ENCODE assay signal across 10 cellular contexts in genomic region chr17:33751702-33752065, GRCh38.
DNase-seq lines count a peak whose midpoint lies in the region; ATAC-seq and TF ChIP-seq lines count a peak whose summit lies in the region.
"Had no signal": no experiment of that assay in that cellular context is flagged by ENCODE, and none has a peak within 500 bp of the region (broad histone marks: within the 10 kb centered on the region; RNA-seq: fewer than 3 reads in every experiment).

No MANE protein-coding gene starts in this region.

- H2AFZ ChIP-seq in HCT116 (ENCODE audit: low read depth, low read length, poor library complexity, severe bottlenecking) (no peak overlapping the region), mesenchymal stem cell (ENCODE audit: low read depth, low read length) (no peak overlapping the region)

- no peak for TF ChIP-seq POLR2A in HCT116 (IDR thresholded peaks at IDR 0.05; ENCODE audit: borderline replicate concordance, extremely low read depth, insufficient read depth, insufficient read length)

- no peak overlapping the region for H2BK15ac ChIP-seq in mesenchymal stem cell (ENCODE audit: low read depth, poor library complexity, severe bottlenecking)

- H3K4me2 ChIP-seq in HCT116 (ENCODE audit: low read length): peak overlapping the region; percentile 49
- H3K4me2 ChIP-seq in mesenchymal stem cell (ENCODE audit: low read length, poor library complexity, severe bottlenecking): no peak overlapping the region

- DNase-seq in AG10803 (ENCODE audit: low read depth) (no peak), HCT116 (ENCODE audit: low read depth, low spot score) (no peak), adipocyte (ENCODE audit: low read depth) (peak; percentile 0), mesenchymal stem cell (no peak), NCI-H187 (lab: John Stamatoyannopoulos, UW) (no peak)
- DNase-seq: GF-D8 had no signal

- H4K91ac ChIP-seq in mesenchymal stem cell (ENCODE audit: low read length): no peak overlapping the region

- BruUV-seq in HCT116 (replicated peaks; lab: Mats Ljungman, UMichigan): no TSS peak

- H4K20me1 ChIP-seq in HCT116 (ENCODE audit: insufficient read depth): no peaks in the 10 kb centered on the region

- H3K9ac ChIP-seq in HCT116 (ENCODE audit: low read length) (no peak overlapping the region), adipocyte (ENCODE audit: low read length) (no peak overlapping the region), mesenchymal stem cell (ENCODE audit: low read length) (peak overlapping the region; percentile 79)

- WGBS in mesenchymal stem cell: 21% methylated on average over 4 of the region's 5 CpGs

- H3K36me3 ChIP-seq in HCT116 (ENCODE audit: control insufficient read depth in 1 of 2, insufficient read depth in 2 of 2, low read length in 2 of 2) (no peaks in the 10 kb centered on the region), adipocyte (ENCODE audit: control insufficient read depth, insufficient read depth, low read length, severe bottlenecking) (no peaks in the 10 kb centered on the region), mesenchymal stem cell (ENCODE audit: control insufficient read depth in 1 of 2, insufficient read depth in 2 of 2, low read depth in 1 of 2, low read length in 2 of 2) (no peaks in the 10 kb centered on the region)

- H2AK5ac ChIP-seq in mesenchymal stem cell (ENCODE audit: low read length, severe bottlenecking): no peak overlapping the region

- H3K14ac ChIP-seq in mesenchymal stem cell (ENCODE audit: low read length in 2 of 2): no peak overlapping the region

- H2BK12ac ChIP-seq in mesenchymal stem cell (ENCODE audit: low read length in 2 of 2): no peak overlapping the region

- no peak overlapping the region for H3K18ac ChIP-seq in mesenchymal stem cell (ENCODE audit: low read depth in 1 of 2, low read length in 2 of 2)

- POLR2A ChIA-PET in HCT116 (lab: Charles Lee): no interaction called here

- TF ChIP-seq CTCF in AG10803 (conservative IDR thresholded peaks at IDR 0.05; ENCODE audit: low read length) (no peak), HCT116 (IDR thresholded peaks at IDR 0.05 in 2 of 3, conservative IDR thresholded peaks at IDR 0.05 in 1 of 3; ENCODE audit: borderline replicate concordance in 1 of 3, insufficient read depth in 1 of 3, low read depth in 2 of 3, low read length in 2 of 3) (no peak)

- H3K27ac ChIP-seq in HCT116 (ENCODE audit: low read depth, low read length) (no peak overlapping the region), mesenchymal stem cell (ENCODE audit: low read length, poor library complexity, severe bottlenecking) (no peak overlapping the region)
- H3K27ac ChIP-seq: PC-9 had no signal

- peak overlapping the region; percentile 0 for H3K4me3 ChIP-seq in AG10803 (ENCODE audit: low read length)
- no peak overlapping the region for H3K4me3 ChIP-seq in HCT116 (replicated peaks in 1 of 2; ENCODE audit: low read depth in 1 of 2, low read length in 2 of 2)
- peak overlapping the region; percentile 63 for H3K4me3 ChIP-seq in adipocyte (ENCODE audit: low read length)
- peak overlapping the region in 1 of 2 experiments; percentile 69 for H3K4me3 ChIP-seq in mesenchymal stem cell (ENCODE audit: insufficient read depth in 1 of 2, low read depth in 1 of 2, low read length in 2 of 2)
- H3K4me3 ChIP-seq: PC-9 had no signal

- no peaks in the 10 kb centered on the region for H3K9me3 ChIP-seq in HCT116 (ENCODE audit: control insufficient read depth in 1 of 2, insufficient read depth in 1 of 2, low read depth in 1 of 2, low read length in 2 of 2)
- H3K9me3 ChIP-seq in adipocyte (ENCODE audit: control insufficient read depth, low read length): peaks cover 2% of the 10 kb centered on the region
- peaks cover 5% of the 10 kb centered on the region for H3K9me3 ChIP-seq in mesenchymal stem cell (ENCODE audit: control insufficient read depth, low read length)

- H3K9me2 ChIP-seq in HCT116 (ENCODE audit: insufficient read depth): no peaks in the 10 kb centered on the region

- no peaks in the 10 kb centered on the region for H3K79me2 ChIP-seq in HCT116 (ENCODE audit: insufficient read depth, low read length)

- RAD21 ChIA-PET in HCT116 (lab: Charles Lee; ENCODE audit: low non-redundant PET in 1 of 2, low total read pairs in 2 of 2, uncharacterized antibody in 2 of 2, unreplicated experiment in 2 of 2): no interaction called here

- H3K27me3 ChIP-seq in HCT116 (ENCODE audit: insufficient read depth, low read length) (no peaks in the 10 kb centered on the region), adipocyte (replicated peaks; ENCODE audit: control insufficient read depth, insufficient read depth, low read length) (peaks cover 43% of the 10 kb centered on the region), mesenchymal stem cell (ENCODE audit: control insufficient read depth in 1 of 2, insufficient read depth in 1 of 2, low read length in 2 of 2) (peaks cover 0 to 41% of the 10 kb centered on the region in 2 experiments)

- H3K4me1 ChIP-seq in HCT116 (ENCODE audit: control insufficient read depth in 1 of 2, insufficient read depth in 2 of 2, low read length in 2 of 2): no peaks in the 10 kb centered on the region
- no peaks in the 10 kb centered on the region for H3K4me1 ChIP-seq in adipocyte (ENCODE audit: control insufficient read depth, insufficient read depth, low read length)
- no peaks in the 10 kb centered on the region for H3K4me1 ChIP-seq in mesenchymal stem cell (ENCODE audit: control insufficient read depth, insufficient read depth, low read depth, low read length)

- H3K4ac ChIP-seq in mesenchymal stem cell (ENCODE audit: low read depth in 1 of 2, low read length in 2 of 2): no peak overlapping the region

- H3K79me1 ChIP-seq in mesenchymal stem cell (replicated peaks; ENCODE audit: low read length, poor library complexity, severe bottlenecking): no peaks in the 10 kb centered on the region

- TF ChIP-seq RAD21 in HCT116 (IDR thresholded peaks at IDR 0.05; ENCODE audit: low read depth): no peak

- no peak overlapping the region for H2BK5ac ChIP-seq in mesenchymal stem cell (ENCODE audit: low read depth, low read length, poor library complexity, severe bottlenecking)

- H4K8ac ChIP-seq in mesenchymal stem cell (ENCODE audit: low read length): no peak overlapping the region

- CTCF ChIA-PET in HCT116 (lab: Charles Lee): interaction anchor here (1.0 to 1.2 kb wide), 3 partner anchors 610 to 1290 kb away, joined by 3 to 5 read pairs (median 4); no protein-coding TSS in a partner anchor

- H3K23ac ChIP-seq in mesenchymal stem cell (ENCODE audit: low read length in 2 of 2): no peak overlapping the region

- ATAC-seq in HCT116 (no peak), HG03045 (IDR thresholded peaks at IDR 0.05; ENCODE audit: unreplicated experiment) (no peak), GM18858 (IDR thresholded peaks at IDR 0.05; ENCODE audit: unreplicated experiment) (no peak), GM19351 (IDR thresholded peaks at IDR 0.05; ENCODE audit: unreplicated experiment) (no peak)

- intact Hi-C loops in HCT116 (cut with micrococcal nuclease): loop anchor here (10.0 kb wide), 2 partner anchors 707 to 967 kb away; no protein-coding TSS in a partner anchor

- no peak overlapping the region for H2BK120ac ChIP-seq in mesenchymal stem cell (ENCODE audit: low read depth, low read length)

TF ChIP-seq in HCT116, 20 proteins besides CTCF, POLR2A, EP300 and RAD21 (continues in another document):
- no peak for TF ChIP-seq SP1 (IDR thresholded peaks at IDR 0.05; ENCODE audit: low read depth)
- no peak for TF ChIP-seq EZH2 (IDR thresholded peaks at IDR 0.05)
- no peak for TF ChIP-seq CEBPB (IDR thresholded peaks at IDR 0.05; ENCODE audit: low read depth)
- TF ChIP-seq ZNF274 (IDR thresholded peaks at IDR 0.05; ENCODE audit: low read depth, low read length): no peak
- no peak for TF ChIP-seq ZBTB33 (IDR thresholded peaks at IDR 0.05; ENCODE audit: extremely low read depth, insufficient replicate concordance, low read length)
- no peak for TF ChIP-seq ELF1 (IDR thresholded peaks at IDR 0.05; ENCODE audit: borderline replicate concordance, low read depth)
- no peak for TF ChIP-seq CBX3 (IDR thresholded peaks at IDR 0.05; ENCODE audit: low read depth)
- no peak for TF ChIP-seq EZH2phosphoT487 (IDR thresholded peaks at IDR 0.05; ENCODE audit: borderline replicate concordance)
- no peak for TF ChIP-seq ZFX (IDR thresholded peaks at IDR 0.05)
- no peak for TF ChIP-seq ATF3 (IDR thresholded peaks at IDR 0.05)
- TF ChIP-seq SIN3A (IDR thresholded peaks at IDR 0.05; ENCODE audit: low read depth): no peak

Comparison
In these comparisons a context has a peak if more than half of its experiments do, and no peak if none do; other contexts are left out.
1. H3K4me3 ChIP-seq: peak in AG10803 (single experiment) and adipocyte (single experiment); none in HCT116 (0 of 2).